In the genomic region with DNA sequence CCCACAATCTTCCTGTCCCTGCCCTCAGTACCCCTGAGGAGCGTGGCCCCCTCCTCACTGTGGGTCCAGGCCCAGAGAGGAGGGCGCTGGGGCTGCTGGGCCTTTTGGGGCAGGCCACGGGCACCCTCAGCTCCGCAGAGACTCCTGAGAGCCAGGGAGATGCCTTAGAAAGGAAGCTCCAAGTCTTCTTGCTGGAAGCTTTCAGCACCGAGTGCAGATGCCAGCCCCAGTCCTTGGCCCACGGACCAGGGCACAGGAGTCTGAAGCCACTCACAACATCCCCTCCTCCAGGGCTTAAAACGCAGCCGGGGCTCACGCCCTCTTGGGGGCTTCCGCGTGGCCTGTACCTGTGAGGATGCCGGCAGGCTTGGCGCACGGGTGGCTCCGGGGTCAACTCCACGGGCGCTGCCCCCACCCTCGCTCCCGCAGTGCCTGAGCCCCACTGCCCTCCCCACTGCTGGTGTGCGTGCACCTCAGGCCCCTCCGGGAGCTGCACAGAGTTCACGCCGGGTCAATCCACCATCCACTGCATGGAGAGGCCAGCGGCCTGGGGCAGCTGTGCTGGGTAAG, we compare ENCODE assay signal across 15 cellular contexts.
DNase-seq lines count a peak whose midpoint lies in the region; ATAC-seq, FAIRE-seq and TF ChIP-seq lines count a peak whose summit lies in the region.
"Had no signal": no experiment of that assay in that cellular context is flagged by ENCODE, and none has a peak within 500 bp of the region (broad histone marks: within the 10 kb centered on the region; RNA-seq: fewer than 3 reads in every experiment).

No MANE protein-coding gene starts in this region.

- TF ChIP-seq CTCF in Peyer's patch (IDR thresholded peaks at IDR 0.05) = no peak
- TF ChIP-seq CTCF in H1 (IDR thresholded peaks at IDR 0.05; ENCODE audit: control extremely low read depth in 1 of 3, insufficient read depth in 1 of 3, low read depth in 1 of 3, low read length in 3 of 3) = no peak

- H3K79me2 ChIP-seq in H1 (ENCODE audit: control insufficient read depth in 1 of 2, insufficient read depth in 2 of 2, low read length in 2 of 2) = no peaks in the 10 kb centered on the region

- 85% methylated on average over 19 of the region's 24 CpGs; no CpG with 5 or more reads in 1 of the 2 experiments for WGBS in H1 (ENCODE audit: extremely low coverage in 1 of 2, insufficient coverage in 1 of 2, insufficient read length in 1 of 2, insufficient replicate concordance in 2 of 2, low coverage in 1 of 2, low lambda C conversion rate in 2 of 2, missing lambda C conversion rate in 1 of 2), 2 experiments

- H2BK120ac ChIP-seq in H1 (replicated peaks; ENCODE audit: low read depth, low read length) = no peak overlapping the region

- H3K27me3 ChIP-seq in Peyer's patch (no peaks in the 10 kb centered on the region), H1 (replicated peaks in 1 of 4; ENCODE audit: control insufficient read depth in 3 of 4, extremely low read depth in 1 of 4, insufficient read depth in 3 of 4, low read length in 3 of 4) (peaks cover 0 to 2% (median 0%) of the 10 kb centered on the region in 4 experiments; a peak in 1 of 7 replicates)

- no peak overlapping the region for H3K56ac ChIP-seq in H1 (replicated peaks; ENCODE audit: insufficient read length, low read depth, low read length)

- H3K9me3 ChIP-seq in Peyer's patch = no peaks in the 10 kb centered on the region
- H3K9me3 ChIP-seq in H1 (ENCODE audit: insufficient read depth in 2 of 2, low read depth in 1 of 2, low read length in 1 of 2) = peaks cover 0 to 5% of the 10 kb centered on the region in 2 experiments; a peak in 1 of 4 replicates

- H3K4me1 ChIP-seq in Peyer's patch (no peaks in the 10 kb centered on the region), H1 (replicated peaks in 1 of 4; ENCODE audit: control insufficient read depth in 3 of 4, insufficient read depth in 4 of 4, low read length in 3 of 4) (peaks cover 0 to 14% (median 0%) of the 10 kb centered on the region in 4 experiments; a peak in 3 of 7 replicates)

- POLR2A ChIA-PET in H1 (lab: Charles Lee; ENCODE audit: partially characterized antibody) = no interaction called here

- TF ChIP-seq RAD21 in H1 (IDR thresholded peaks at IDR 0.05 in 1 of 2, conservative IDR thresholded peaks at IDR 0.05 in 1 of 2; ENCODE audit: low read depth in 2 of 2, low read length in 2 of 2) = no peak

- H3K79me1 ChIP-seq in H1 (ENCODE audit: low read depth, low read length) = no peaks in the 10 kb centered on the region; the same call in none of the 2 replicates

- no peak overlapping the region for H3K4ac ChIP-seq in H1 (replicated peaks; ENCODE audit: insufficient read length, low read depth, low read length)

- H3K23me2 ChIP-seq in H1 (ENCODE audit: low read depth, low read length) = no peaks in the 10 kb centered on the region

- peak overlapping the region; percentile 2; the same call in 1 of the 2 replicates for H3K18ac ChIP-seq in H1 (ENCODE audit: extremely low read depth, low read length)

- no peak overlapping the region for H3K14ac ChIP-seq in H1 (ENCODE audit: insufficient read length)

- TF ChIP-seq POLR2A in Peyer's patch (IDR thresholded peaks at IDR 0.05) (no peak), H1 (IDR thresholded peaks at IDR 0.05; ENCODE audit: control extremely low read depth in 1 of 2, low read depth in 2 of 2, low read length in 2 of 2) (no peak)

- no peak overlapping the region for H2BK12ac ChIP-seq in H1 (ENCODE audit: low read depth, low read length)

- intact Hi-C loops in left colon (cut with DNase I, micrococcal nuclease) (no loop called here), sciatic nerve (cut with DNase I) (no loop called here)

- H4K5ac ChIP-seq in H1 (ENCODE audit: insufficient read length, low read depth, low read length) = no peak overlapping the region

- no peak overlapping the region for H2BK15ac ChIP-seq in H1 (ENCODE audit: low read length)

- no peak for FAIRE-seq in H1 (lab: Jason Lieb, UNC)

- ATAC-seq in left colon (no peak), sciatic nerve (no peak), HG03139 (IDR thresholded peaks at IDR 0.05; ENCODE audit: unreplicated experiment) (no peak)
- ATAC-seq: Panc1 had no signal

- TF ChIP-seq EP300 in H1 (IDR thresholded peaks at IDR 0.05; ENCODE audit: borderline replicate concordance in 1 of 2, low read depth in 2 of 2, low read length in 2 of 2) = no peak

- no peak overlapping the region for H2BK5ac ChIP-seq in H1 (ENCODE audit: low read depth, low read length)

- no peak overlapping the region for H2AK5ac ChIP-seq in H1 (ENCODE audit: low read depth, low read length)

- H3K4me3 ChIP-seq in Peyer's patch (no peak overlapping the region), H1 (ENCODE audit: extremely low read depth in 1 of 4, insufficient read depth in 2 of 4, low read depth in 3 of 4, low read length in 4 of 4) (no peak overlapping the region)

- H3K27ac ChIP-seq in Peyer's patch = no peak overlapping the region
- no peak overlapping the region for H3K27ac ChIP-seq in H1 (ENCODE audit: low read depth, low read length)

- CTCF ChIA-PET in H1 (lab: Charles Lee; ENCODE audit: partially characterized antibody) = interaction anchor here (1.2 to 1.5 kb wide), 2 partner anchors 78 to 227 kb away, joined by 3 to 4 read pairs; no protein-coding TSS in a partner anchor

- H3K23ac ChIP-seq in H1 (ENCODE audit: insufficient read length) = no peak overlapping the region

- H2AFZ ChIP-seq in H1 (ENCODE audit: low read length) = no peak overlapping the region

- DNase-seq in Peyer's patch = peak in 2 of 3 donors; percentile 26 to 37
- no peak for DNase-seq in H1 (ENCODE audit: low read depth in 1 of 2, low spot score in 2 of 2)
- DNase-seq in left colon = peak; percentile 2 to 10
- DNase-seq in sciatic nerve (ENCODE audit: low spot score) = peak; percentile 55
- no peak for DNase-seq in activated CD4-positive, alpha-beta T cell treated with anti-CD3 and anti-CD28 coated beads for 1 hour
- DNase-seq in effector CD8-positive, alpha-beta T cell (lab: John Stamatoyannopoulos, UW) = no peak
- DNase-seq: DMS 273 treated with DMSO at 0.1 percent for 48 hours, GOT3, MM.1S, NCI-H1105, NCI-H187, NCI-H2171, SIG-M5 had no signal

- no peak overlapping the region for H3K4me2 ChIP-seq in H1 (ENCODE audit: insufficient read depth in 1 of 2, low read depth in 2 of 2, low read length in 2 of 2)

- H3K9ac ChIP-seq in H1 (replicated peaks in 1 of 4; ENCODE audit: extremely low read depth in 1 of 4, low read depth in 3 of 4, low read length in 3 of 4) = no peak overlapping the region

- no peak overlapping the region for H4K8ac ChIP-seq in H1 (ENCODE audit: extremely low read depth, insufficient read depth, low read length)

- H4K91ac ChIP-seq in H1 (replicated peaks; ENCODE audit: insufficient read length, low read length) = no peak overlapping the region

- H2BK20ac ChIP-seq in H1 (ENCODE audit: low read length) = no peak overlapping the region

- H3K36me3 ChIP-seq in Peyer's patch (no peaks in the 10 kb centered on the region), H1 (ENCODE audit: control insufficient read depth in 2 of 4, insufficient read depth in 4 of 4, low read length in 3 of 4) (no peaks in the 10 kb centered on the region)

- H4K20me1 ChIP-seq in H1 (replicated peaks in 1 of 2; ENCODE audit: control insufficient read depth in 1 of 2, insufficient read depth in 2 of 2, low read length in 2 of 2) = peaks cover 0 to 2% of the 10 kb centered on the region in 2 experiments

TF ChIP-seq in H1, 55 proteins besides CTCF, POLR2A, EP300 and RAD21:
- TF ChIP-seq, protein P1, sequence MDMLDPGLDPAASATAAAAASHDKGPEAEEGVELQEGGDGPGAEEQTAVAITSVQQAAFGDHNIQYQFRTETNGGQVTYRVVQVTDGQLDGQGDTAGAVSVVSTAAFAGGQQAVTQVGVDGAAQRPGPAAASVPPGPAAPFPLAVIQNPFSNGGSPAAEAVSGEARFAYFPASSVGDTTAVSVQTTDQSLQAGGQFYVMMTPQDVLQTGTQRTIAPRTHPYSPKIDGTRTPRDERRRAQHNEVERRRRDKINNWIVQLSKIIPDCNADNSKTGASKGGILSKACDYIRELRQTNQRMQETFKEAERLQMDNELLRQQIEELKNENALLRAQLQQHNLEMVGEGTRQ (IDR thresholded peaks at IDR 0.05; ENCODE audit: low read length) = no peak
- TF ChIP-seq SIRT6 (IDR thresholded peaks at IDR 0.05; ENCODE audit: low read length) (no peak), TEAD4 (IDR thresholded peaks at IDR 0.05; ENCODE audit: low read depth, low read length) (no peak), SP4 (IDR thresholded peaks at IDR 0.05; ENCODE audit: low read length) (no peak), EZH2 (IDR thresholded peaks at IDR 0.05; ENCODE audit: low read depth, low read length, severe bottlenecking) (no peak), CREB1 (IDR thresholded peaks at IDR 0.05) (no peak), CBX5 (IDR thresholded peaks at IDR 0.05; ENCODE audit: low read depth, low read length) (no peak), POLR2AphosphoS5 (IDR thresholded peaks at IDR 0.05; ENCODE audit: low read depth, low read length) (no peak), NANOG (IDR thresholded peaks at IDR 0.05; ENCODE audit: insufficient read depth, low read depth, low read length, poor library complexity, severe bottlenecking) (no peak), KDM4A (IDR thresholded peaks at IDR 0.05; ENCODE audit: low read depth, low read length, severe bottlenecking) (no peak), HDAC6 (IDR thresholded peaks at IDR 0.05; ENCODE audit: low read depth, low read length) (no peak), KDM1A (IDR thresholded peaks at IDR 0.05; ENCODE audit: borderline replicate concordance, low read length) (no peak), RFX5 (IDR thresholded peaks at IDR 0.05; ENCODE audit: borderline replicate concordance, low read depth, low read length) (no peak), JUN (IDR thresholded peaks at IDR 0.05; ENCODE audit: low read depth, low read length) (no peak), TCF12 (IDR thresholded peaks at IDR 0.05; ENCODE audit: low read depth, low read length) (no peak)
- TF ChIP-seq, protein P2, sequence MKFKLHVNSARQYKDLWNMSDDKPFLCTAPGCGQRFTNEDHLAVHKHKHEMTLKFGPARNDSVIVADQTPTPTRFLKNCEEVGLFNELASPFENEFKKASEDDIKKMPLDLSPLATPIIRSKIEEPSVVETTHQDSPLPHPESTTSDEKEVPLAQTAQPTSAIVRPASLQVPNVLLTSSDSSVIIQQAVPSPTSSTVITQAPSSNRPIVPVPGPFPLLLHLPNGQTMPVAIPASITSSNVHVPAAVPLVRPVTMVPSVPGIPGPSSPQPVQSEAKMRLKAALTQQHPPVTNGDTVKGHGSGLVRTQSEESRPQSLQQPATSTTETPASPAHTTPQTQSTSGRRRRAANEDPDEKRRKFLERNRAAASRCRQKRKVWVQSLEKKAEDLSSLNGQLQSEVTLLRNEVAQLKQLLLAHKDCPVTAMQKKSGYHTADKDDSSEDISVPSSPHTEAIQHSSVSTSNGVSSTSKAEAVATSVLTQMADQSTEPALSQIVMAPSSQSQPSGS (IDR thresholded peaks at IDR 0.05; ENCODE audit: low read length) = no peak

Comparison
In these comparisons a context has a peak if more than half of its experiments do, and no peak if none do; other contexts are left out.
1. DNase-seq: peak in Peyer's patch (2 of 3), left colon (2 of 2) and sciatic nerve (single experiment); none in H1 (0 of 2), activated CD4-positive, alpha-beta T cell treated with anti-CD3 and anti-CD28 coated beads for 1 hour (single experiment) and effector CD8-positive, alpha-beta T cell (single experiment).